Comparison of ENCODE assay signal across 8 cellular contexts in the genomic region with DNA sequence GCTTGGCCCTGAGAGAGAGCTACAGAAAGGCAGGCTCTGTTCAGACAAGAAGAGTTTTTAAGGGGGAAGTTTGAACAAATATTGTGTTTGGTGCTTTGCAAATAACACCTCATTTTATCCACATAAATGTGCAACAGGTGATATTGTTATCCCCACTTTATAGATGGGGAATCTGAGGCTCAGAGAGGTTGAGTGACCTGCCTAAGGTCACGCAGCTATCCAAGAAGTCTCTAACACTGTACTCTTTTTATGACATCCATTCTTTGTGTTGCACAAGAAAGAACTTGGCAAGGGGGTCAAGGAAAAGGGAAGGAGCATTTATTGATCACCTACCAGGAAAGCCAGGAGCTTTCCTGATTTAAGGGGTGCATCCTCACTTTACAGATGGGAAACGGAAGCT.
"Had no signal": no experiment of that assay in that cellular context is flagged by ENCODE, and none has a peak within 500 bp of the region (broad histone marks: within the 10 kb centered on the region; RNA-seq: fewer than 3 reads in every experiment).

No MANE protein-coding gene starts in this region.

- DNase-seq: H9, HCEC 1CT, HFFc6, KG1 had no signal

- FAIRE-seq: H1, H54, HTR-8/SVneo had no signal

- H3K4me2 ChIP-seq: GM23338 had no signal

- H2AFZ ChIP-seq: GM23338 had no signal

- H3K4me3 ChIP-seq: GM23338 had no signal

- ATAC-seq: GM23338 had no signal
